In the genomic region with DNA sequence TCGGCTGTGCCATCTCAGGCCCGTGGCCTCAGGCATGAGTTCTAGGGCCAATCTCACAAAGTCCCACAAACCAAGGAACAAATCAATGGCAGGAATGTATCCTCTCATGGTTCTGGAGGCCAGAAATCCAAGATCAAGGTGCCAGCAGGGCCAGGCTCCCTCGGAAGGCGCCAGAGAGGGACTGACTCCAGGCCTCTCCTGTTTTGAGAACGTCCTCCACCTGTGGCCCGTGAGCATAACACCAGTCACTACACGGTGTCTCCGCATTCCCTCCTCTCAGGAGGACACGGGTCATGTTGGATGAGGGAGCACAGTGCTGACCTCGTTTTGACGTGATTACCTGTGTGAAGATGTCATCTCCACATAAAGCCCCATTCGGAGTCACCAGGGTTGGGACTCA, we compare ENCODE assay signal across 37 cellular contexts. TPM values are rescaled to one million over a fixed set of nuclear protein-coding genes. Genes with fewer than 3 reads are reported as not detected.
"Had no signal": no experiment of that assay in that cellular context is flagged by ENCODE, and none has a peak within 500 bp of the region (broad histone marks: within the 10 kb centered on the region; RNA-seq: fewer than 3 reads in every experiment).

No MANE protein-coding gene starts in this region.

- H3K27ac ChIP-seq: body of pancreas, brain microvascular endothelial cell, breast epithelium, WERI-Rb-1 had no signal

- DNase-seq: activated CD4-positive, alpha-beta memory T cell treated with anti-CD3 and anti-CD28 coated beads, Interleukin-2, amount 10 ng/mL, durations not matched to agents 7 days and 5 days; activated CD4-positive, alpha-beta T cell treated with anti-CD3 and anti-CD28 coated beads for 1 hour; activated CD4-positive, alpha-beta T cell treated with anti-CD3 and anti-CD28 coated beads for 36 hours; activated CD4-positive, alpha-beta T cell treated with anti-CD3 and anti-CD28 coated beads for 48 hours; activated CD4-positive, alpha-beta T cell treated with anti-CD3 and anti-CD28 coated beads, Interleukin-2, amount 10 ng/mL, durations not matched to agents 7 days and 5 days; activated CD4-positive, alpha-beta T cell treated with anti-CD3 and anti-CD28 coated beads, Interleukin-2, amount 50 U/mL, for 48 hours; activated CD4-positive, CD25-positive, alpha-beta regulatory T cell; activated CD8-positive, alpha-beta memory T cell treated with anti-CD3 and anti-CD28 coated beads for 24 hours; activated CD8-positive, alpha-beta memory T cell treated with anti-CD3 and anti-CD28 coated beads, Interleukin-2, amount 10 ng/mL, durations not matched to agents 7 days and 5 days; activated CD8-positive, alpha-beta memory T cell treated with anti-CD3 and anti-CD28 coated beads, Interleukin-2, amount 50 U/mL, for 48 hours; activated CD8-positive, alpha-beta T cell treated with anti-CD3 and anti-CD28 coated beads, Interleukin-2, amount 10 ng/mL, durations not matched to agents 7 days and 5 days; activated effector memory CD4-positive, alpha-beta T cell treated with Interleukin-2 at 50 U/mL for 16 hours; activated gamma-delta T cell; activated naive CD4-positive, alpha-beta T cell treated with anti-CD3 and anti-CD28 coated beads, Interleukin-2, amount 10 ng/mL, durations not matched to agents 7 days and 5 days; activated naive CD4-positive, alpha-beta T cell treated with Interleukin-2 at 50 U/mL for 16 hours; activated naive CD8-positive, alpha-beta T cell treated with anti-CD3 and anti-CD28 coated beads, Interleukin-2, amount 10 ng/mL, durations not matched to agents 7 days and 5 days; activated naive CD8-positive, alpha-beta T cell treated with anti-CD3 and anti-CD28 coated beads, Interleukin-2, amount 50 U/mL, for 24 hours; activated T-cell treated with anti-CD3 and anti-CD28 coated beads, Interleukin-2, amount 50 U/mL, for 24 hours; activated T-cell treated with anti-CD3 and anti-CD28 coated beads, Interleukin-2, amount 50 U/mL, for 48 hours; amygdala; anterior cingulate cortex; body of pancreas; brain microvascular endothelial cell; central memory CD4-positive, alpha-beta T cell; SW 1271; T-helper 1 cell; T-helper 2 cell; T-helper 9 cell; WERI-Rb-1 had no signal

- H3K4me1 ChIP-seq: body of pancreas had no signal

- H3K36me3 ChIP-seq: brain microvascular endothelial cell, breast epithelium, WERI-Rb-1 had no signal

- ATAC-seq: activated CD4-positive, alpha-beta T cell treated with anti-CD3 and anti-CD28 coated beads for 36 hours; activated CD4-positive, CD25-positive, alpha-beta regulatory T cell treated with anti-CD3 and anti-CD28 coated beads, Interleukin-2, amount 50 U/mL, for 24 hours; activated CD8-positive, alpha-beta memory T cell treated with anti-CD3 and anti-CD28 coated beads, Interleukin-2, amount 10 ng/mL, durations not matched to agents 7 days and 5 days; activated CD8-positive, alpha-beta T cell treated with anti-CD3 and anti-CD28 coated beads, Interleukin-2, amount 10 ng/mL, durations not matched to agents 7 days and 5 days; activated naive CD8-positive, alpha-beta T cell treated with anti-CD3 and anti-CD28 coated beads, Interleukin-2, amount 50 U/mL, for 24 hours; body of pancreas; WTC11 had no signal

- H3K4me3 ChIP-seq: body of pancreas, breast epithelium had no signal

- H3K9me3 Mint-ChIP-seq: activated naive CD4-positive, alpha-beta T cell treated with anti-CD3 and anti-CD28 coated beads, Interleukin-2, amount 50 U/mL, for 24 hours; activated naive CD8-positive, alpha-beta T cell treated with anti-CD3 and anti-CD28 coated beads, Interleukin-2, amount 10 ng/mL, durations not matched to agents 7 days and 5 days; activated T-cell treated with anti-CD3 and anti-CD28 coated beads, Interleukin-2, amount 50 U/mL, for 24 hours; activated T-helper 2 cell treated with anti-CD3 and anti-CD28 coated beads, Interferon-gamma antibody, Interleukin-2, Interleukin-4, amounts not matched to agents 10 μg/mL and 5 μg/mL and 100 μg/mL, durations not matched to agents 14 hours and 24 hours and 36 hours; T-helper 1 cell treated with Interleukin-12 subunit alpha and Interleukin-12 subunit beta and Interleukin-4 antibody, amounts not matched to agents 30 μg/mL and 1 μg/mL, for 36 hours; T-helper 2 cell treated with Interferon-gamma antibody and Interleukin-4, amounts not matched to agents 5 μg/mL and 100 μg/mL, for 36 hours had no signal

- H3K27me3 Mint-ChIP-seq: activated CD4-positive, alpha-beta memory T cell treated with anti-CD3 and anti-CD28 coated beads, Interleukin-2, amount 10 ng/mL, durations not matched to agents 7 days and 5 days; activated CD4-positive, alpha-beta T cell treated with anti-CD3 and anti-CD28 coated beads, Interleukin-2, amount 10 ng/mL, durations not matched to agents 7 days and 5 days; activated CD8-positive, alpha-beta memory T cell treated with anti-CD3 and anti-CD28 coated beads, Interleukin-2, amount 10 ng/mL, durations not matched to agents 7 days and 5 days had no signal

- H3K4me3 Mint-ChIP-seq: activated CD4-positive, alpha-beta memory T cell treated with anti-CD3 and anti-CD28 coated beads, Interleukin-2, amount 10 ng/mL, durations not matched to agents 7 days and 5 days; activated CD4-positive, alpha-beta T cell treated with anti-CD3 and anti-CD28 coated beads for 36 hours; activated CD4-positive, alpha-beta T cell treated with anti-CD3 and anti-CD28 coated beads, Interleukin-2, amount 10 ng/mL, durations not matched to agents 7 days and 5 days; activated CD8-positive, alpha-beta memory T cell treated with anti-CD3 and anti-CD28 coated beads, Interleukin-2, amount 10 ng/mL, durations not matched to agents 7 days and 5 days; activated CD8-positive, alpha-beta T cell treated with anti-CD3 and anti-CD28 coated beads, Interleukin-2, amount 10 ng/mL, durations not matched to agents 7 days and 5 days; activated naive CD4-positive, alpha-beta T cell treated with anti-CD3 and anti-CD28 coated beads, Interleukin-2, amount 10 ng/mL, durations not matched to agents 7 days and 5 days; activated naive CD4-positive, alpha-beta T cell treated with anti-CD3 and anti-CD28 coated beads, Interleukin-2, amount 50 U/mL, for 24 hours; activated naive CD8-positive, alpha-beta T cell; activated naive CD8-positive, alpha-beta T cell treated with anti-CD3 and anti-CD28 coated beads, Interleukin-2, amount 10 ng/mL, durations not matched to agents 7 days and 5 days; activated naive CD8-positive, alpha-beta T cell treated with anti-CD3 and anti-CD28 coated beads, Interleukin-2, amount 50 U/mL, for 24 hours; activated T-cell treated with anti-CD3 and anti-CD28 coated beads, Interleukin-2, amount 50 U/mL, for 24 hours; T-helper 1 cell treated with Interleukin-12 subunit alpha and Interleukin-12 subunit beta and Interleukin-4 antibody, amounts not matched to agents 30 μg/mL and 1 μg/mL, for 36 hours; T-helper 2 cell treated with Interferon-gamma antibody and Interleukin-4, amounts not matched to agents 5 μg/mL and 100 μg/mL, for 36 hours; WTC11 had no signal

- H3K27ac Mint-ChIP-seq: activated CD4-positive, alpha-beta memory T cell treated with anti-CD3 and anti-CD28 coated beads, Interleukin-2, amount 10 ng/mL, durations not matched to agents 7 days and 5 days; activated CD4-positive, alpha-beta T cell treated with anti-CD3 and anti-CD28 coated beads for 36 hours; activated CD4-positive, alpha-beta T cell treated with anti-CD3 and anti-CD28 coated beads, Interleukin-2, amount 10 ng/mL, durations not matched to agents 7 days and 5 days; activated CD8-positive, alpha-beta memory T cell treated with anti-CD3 and anti-CD28 coated beads, Interleukin-2, amount 10 ng/mL, durations not matched to agents 7 days and 5 days; activated CD8-positive, alpha-beta T cell treated with anti-CD3 and anti-CD28 coated beads, Interleukin-2, amount 10 ng/mL, durations not matched to agents 7 days and 5 days; activated naive CD4-positive, alpha-beta T cell treated with anti-CD3 and anti-CD28 coated beads, Interleukin-2, amount 10 ng/mL, durations not matched to agents 7 days and 5 days; activated naive CD4-positive, alpha-beta T cell treated with anti-CD3 and anti-CD28 coated beads, Interleukin-2, amount 50 U/mL, for 24 hours; activated naive CD8-positive, alpha-beta T cell; activated naive CD8-positive, alpha-beta T cell treated with anti-CD3 and anti-CD28 coated beads, Interleukin-2, amount 10 ng/mL, durations not matched to agents 7 days and 5 days; activated naive CD8-positive, alpha-beta T cell treated with anti-CD3 and anti-CD28 coated beads, Interleukin-2, amount 50 U/mL, for 24 hours; activated T-cell treated with anti-CD3 and anti-CD28 coated beads, Interleukin-2, amount 50 U/mL, for 24 hours; activated T-helper 2 cell treated with anti-CD3 and anti-CD28 coated beads, Interferon-gamma antibody, Interleukin-2, Interleukin-4, amounts not matched to agents 10 μg/mL and 5 μg/mL and 100 μg/mL, durations not matched to agents 14 hours and 24 hours and 36 hours; T-helper 1 cell treated with Interleukin-12 subunit alpha and Interleukin-12 subunit beta and Interleukin-4 antibody, amounts not matched to agents 30 μg/mL and 1 μg/mL, for 36 hours; T-helper 2 cell treated with Interferon-gamma antibody and Interleukin-4, amounts not matched to agents 5 μg/mL and 100 μg/mL, for 36 hours; WTC11 had no signal

- H3K9me3 ChIP-seq: body of pancreas, breast epithelium had no signal

- H3K27me3 ChIP-seq: body of pancreas, brain microvascular endothelial cell, breast epithelium had no signal

- H3K36me3 Mint-ChIP-seq: activated CD8-positive, alpha-beta memory T cell treated with anti-CD3 and anti-CD28 coated beads, Interleukin-2, amount 10 ng/mL, durations not matched to agents 7 days and 5 days; activated naive CD4-positive, alpha-beta T cell treated with anti-CD3 and anti-CD28 coated beads, Interleukin-2, amount 10 ng/mL, durations not matched to agents 7 days and 5 days; activated naive CD4-positive, alpha-beta T cell treated with anti-CD3 and anti-CD28 coated beads, Interleukin-2, amount 50 U/mL, for 24 hours; activated naive CD8-positive, alpha-beta T cell; activated naive CD8-positive, alpha-beta T cell treated with anti-CD3 and anti-CD28 coated beads, Interleukin-2, amount 10 ng/mL, durations not matched to agents 7 days and 5 days had no signal

- H3K4me1 Mint-ChIP-seq: activated CD4-positive, alpha-beta memory T cell treated with anti-CD3 and anti-CD28 coated beads, Interleukin-2, amount 10 ng/mL, durations not matched to agents 7 days and 5 days; activated CD4-positive, alpha-beta T cell treated with anti-CD3 and anti-CD28 coated beads for 36 hours; activated CD4-positive, alpha-beta T cell treated with anti-CD3 and anti-CD28 coated beads, Interleukin-2, amount 10 ng/mL, durations not matched to agents 7 days and 5 days; activated CD8-positive, alpha-beta memory T cell treated with anti-CD3 and anti-CD28 coated beads, Interleukin-2, amount 10 ng/mL, durations not matched to agents 7 days and 5 days; activated naive CD4-positive, alpha-beta T cell treated with anti-CD3 and anti-CD28 coated beads, Interleukin-2, amount 10 ng/mL, durations not matched to agents 7 days and 5 days; activated naive CD4-positive, alpha-beta T cell treated with anti-CD3 and anti-CD28 coated beads, Interleukin-2, amount 50 U/mL, for 24 hours; activated naive CD8-positive, alpha-beta T cell treated with anti-CD3 and anti-CD28 coated beads, Interleukin-2, amount 10 ng/mL, durations not matched to agents 7 days and 5 days; activated naive CD8-positive, alpha-beta T cell treated with anti-CD3 and anti-CD28 coated beads, Interleukin-2, amount 50 U/mL, for 24 hours had no signal

RNA-seq across cellular contexts. Expression of gene SMOC2, which starts 45.0 kb away (rescaled TPM):
- total RNA-seq: activated CD4-positive, alpha-beta memory T cell treated with anti-CD3 and anti-CD28 coated beads, Interleukin-2, amount 10 ng/mL, durations not matched to agents 7 days and 5 days; activated CD4-positive, alpha-beta T cell treated with anti-CD3 and anti-CD28 coated beads for 36 hours; activated CD4-positive, alpha-beta T cell treated with anti-CD3 and anti-CD28 coated beads, Interleukin-2, amount 10 ng/mL, durations not matched to agents 7 days and 5 days; activated CD8-positive, alpha-beta memory T cell treated with anti-CD3 and anti-CD28 coated beads, Interleukin-2, amount 10 ng/mL, durations not matched to agents 7 days and 5 days; activated CD8-positive, alpha-beta T cell treated with anti-CD3 and anti-CD28 coated beads, Interleukin-2, amount 10 ng/mL, durations not matched to agents 7 days and 5 days; activated naive CD8-positive, alpha-beta T cell treated with anti-CD3 and anti-CD28 coated beads, Interleukin-2, amount 10 ng/mL, durations not matched to agents 7 days and 5 days; activated T-helper 2 cell treated with anti-CD3 and anti-CD28 coated beads, Interferon-gamma antibody, Interleukin-2, Interleukin-4, amounts not matched to agents 10 μg/mL and 5 μg/mL and 100 μg/mL, durations not matched to agents 14 hours and 24 hours and 36 hours had no signal
